Comparison of ENCODE assay signal across 11 cellular contexts in genomic region chr3:120177907-120178306, GRCh38.
DNase-seq lines count a peak whose midpoint lies in the region; ATAC-seq and TF ChIP-seq lines count a peak whose summit lies in the region.
"Had no signal": no experiment of that assay in that cellular context is flagged by ENCODE, and none has a peak within 500 bp of the region (broad histone marks: within the 10 kb centered on the region; RNA-seq: fewer than 3 reads in every experiment).

No MANE protein-coding gene starts in this region.

- no peak overlapping the region for H3K4me3 ChIP-seq in IMR-90 (ENCODE audit: insufficient read depth, low read depth, low read length)
- H3K4me3 ChIP-seq in left lung, result no peak overlapping the region
- no peak overlapping the region for H3K4me3 ChIP-seq in testis

- H2AK5ac ChIP-seq in IMR-90 (ENCODE audit: low read depth, low read length), result peak overlapping the region; percentile 93

- H2AFZ ChIP-seq in IMR-90 (replicated peaks; ENCODE audit: low read length, poor library complexity), result peak overlapping the region; percentile 87

- peak overlapping the region; percentile 89 for H4K91ac ChIP-seq in IMR-90 (ENCODE audit: insufficient read depth, low read depth, low read length)

- no peaks in the 10 kb centered on the region for H4K20me1 ChIP-seq in IMR-90 (ENCODE audit: insufficient read depth, low read length)

- H3K36me3 ChIP-seq in IMR-90 (ENCODE audit: control insufficient read depth, insufficient read depth, low read length) (no peaks in the 10 kb centered on the region), left lung (no peaks in the 10 kb centered on the region), testis (ENCODE audit: low read depth, missing control alignments) (no peaks in the 10 kb centered on the region)

- H2BK20ac ChIP-seq in IMR-90 (ENCODE audit: low read depth, low read length), result peak overlapping the region; percentile 100

- peak overlapping the region; percentile 96 for H3K18ac ChIP-seq in IMR-90 (ENCODE audit: low read depth, low read length)

- CTCF ChIA-PET in IMR-90 (lab: Yijun Ruan, JAX), result interaction anchor here (0.6 to 1.0 kb wide), 3 partner anchors 59 to 360 kb away, joined by 3 to 7 read pairs (median 4); no protein-coding TSS in a partner anchor

- intact Hi-C loops in IMR-90 (cut with micrococcal nuclease), result loop anchor here (1.0 kb wide), 1 partner anchor 85 kb away; no protein-coding TSS in a partner anchor
- intact Hi-C loops in left lung (cut with DNase I), result no loop called here
- intact Hi-C loops in testis (cut with DNase I; ENCODE audit: low total_unique reads), result no loop called here

- no CpG with 5 or more reads among the region's 2 CpGs for WGBS in IMR-90 (ENCODE audit: extremely low coverage in 2 of 2, insufficient read length in 1 of 2), 2 experiments
- 81 to 89% methylated on average over 2 of the region's 2 CpGs for whole genome bisulfite sequencing in testis, 2 donors

- no peak for TF ChIP-seq RAD21 in IMR-90 (IDR thresholded peaks at IDR 0.05; ENCODE audit: low read length)

- DNase-seq in CMK (ENCODE audit: low read depth) (peak; percentile 2), IMR-90 (no peak), SK-MEL-5 (ENCODE audit: low read depth, low spot score) (peak; percentile 33), left lung (peak in 1 of 2 donors; percentile 40), testis (no peak), occipital lobe (lab: John Stamatoyannopoulos, UW) (no peak)
- DNase-seq: activated CD8-positive, alpha-beta memory T cell treated with anti-CD3 and anti-CD28 coated beads for 24 hours; NCI-H1694 had no signal

- peak overlapping the region; percentile 98 for H3K14ac ChIP-seq in IMR-90 (replicated peaks; ENCODE audit: low read depth, low read length)

- H4K8ac ChIP-seq in IMR-90 (ENCODE audit: low read depth in 2 of 2, low read length in 2 of 2), result peak overlapping the region; percentile 91 to 96

- H3K4me2 ChIP-seq in IMR-90 (ENCODE audit: low read depth, low read length), result peak overlapping the region; percentile 5; the same call in 1 of the 2 replicates

- H2BK5ac ChIP-seq in IMR-90 (ENCODE audit: low read depth, low read length, poor library complexity, severe bottlenecking), result peak overlapping the region; percentile 88

- H3K56ac ChIP-seq in IMR-90 (ENCODE audit: extremely low read depth, insufficient read depth, low read length), result peak overlapping the region; percentile 83

- peak overlapping the region; percentile 96 for H3K23ac ChIP-seq in IMR-90 (ENCODE audit: low read depth, low read length)

- H3K4ac ChIP-seq in IMR-90 (ENCODE audit: low read depth, low read length), result peak overlapping the region; percentile 93

- ATAC-seq in IMR-90 (ENCODE audit: low read depth) (no peak), left lung (peak; percentile 56), GM18498 (IDR thresholded peaks at IDR 0.05; ENCODE audit: unreplicated experiment) (no peak), HG03378 (IDR thresholded peaks at IDR 0.05; ENCODE audit: unreplicated experiment) (no peak)
- ATAC-seq: HCT116 had no signal

- dilution Hi-C loops in IMR-90 (cut with HindIII; ENCODE audit: low sequenced_read_pairs, unreplicated experiment), result no loop called here

- H3K27ac ChIP-seq in IMR-90 (ENCODE audit: insufficient read depth, low read length) (peak overlapping the region; percentile 99), left lung (peak overlapping the region in 1 of 2 donors; percentile 10), testis (no peak overlapping the region)

- H3K27me3 ChIP-seq in IMR-90 (ENCODE audit: control insufficient read depth, insufficient read depth, low read length) (no peaks in the 10 kb centered on the region), left lung (no peaks in the 10 kb centered on the region), testis (no peaks in the 10 kb centered on the region)

- H2BK120ac ChIP-seq in IMR-90 (ENCODE audit: low read depth, low read length), result peak overlapping the region; percentile 99

- peak overlapping the region; percentile 51; the same call in 1 of the 2 replicates for H3K9ac ChIP-seq in IMR-90 (ENCODE audit: low read depth, low read length)

- TF ChIP-seq CTCF in IMR-90 (conservative IDR thresholded peaks at IDR 0.05; ENCODE audit: low read depth, low read length) (no peak), left lung (IDR thresholded peaks at IDR 0.05) (no peak), testis (IDR thresholded peaks at IDR 0.05) (no peak)

- in situ Hi-C loops in IMR-90 (cut with MboI; ENCODE audit: low sequenced_read_pairs), result no loop called here
- in situ Hi-C loops in SK-MEL-5 (cut with HindIII; ENCODE audit: low pct_unique_long_range_greater_than_20kb, low sequenced_read_pairs), result no loop called here

- H3K4me1 ChIP-seq in IMR-90 (ENCODE audit: control insufficient read depth, insufficient read depth, low read length), result peaks cover 12% of the 10 kb centered on the region
- H3K4me1 ChIP-seq in left lung, result peaks cover 4 to 10% of the 10 kb centered on the region in 2 donors
- no peaks in the 10 kb centered on the region for H3K4me1 ChIP-seq in testis

- H2AK9ac ChIP-seq in IMR-90 (replicated peaks; ENCODE audit: low read depth, low read length, poor library complexity), result no peak overlapping the region

- peak overlapping the region; percentile 98 for H2BK15ac ChIP-seq in IMR-90 (ENCODE audit: low read depth, low read length)

- BruUV-seq in IMR-90 (replicated peaks; lab: Mats Ljungman, UMichigan), result no TSS peak

- H3K79me1 ChIP-seq in IMR-90 (ENCODE audit: low read depth in 1 of 2, low read length in 2 of 2), result peaks cover 0 to 9% of the 10 kb centered on the region in 2 experiments; a peak in 2 of 4 replicates

- POLR2A ChIA-PET in IMR-90 (lab: Charles Lee; ENCODE audit: unreplicated experiment), result interaction anchor here (1.8 kb wide), 1 partner anchor 82 kb away, joined by 11 read pairs; no protein-coding TSS in a partner anchor

- TF ChIP-seq POLR2A in IMR-90 (IDR thresholded peaks at IDR 0.05; ENCODE audit: low read depth, low read length) (no peak), testis (IDR thresholded peaks at IDR 0.05) (no peak)

- H4K5ac ChIP-seq in IMR-90 (ENCODE audit: low read depth, low read length), result peak overlapping the region; percentile 98

- peaks cover 9% of the 10 kb centered on the region for H3K9me1 ChIP-seq in IMR-90 (ENCODE audit: insufficient read depth, low read length)

- H3K9me3 ChIP-seq in IMR-90 (ENCODE audit: control insufficient read depth, insufficient read depth, low read length) (no peaks in the 10 kb centered on the region), left lung (no peaks in the 10 kb centered on the region), testis (no peaks in the 10 kb centered on the region)

TF ChIP-seq in IMR-90, 13 proteins besides CTCF, POLR2A, EP300 and RAD21:
- TF ChIP-seq RFX5 (IDR thresholded peaks at IDR 0.05; ENCODE audit: low read depth, low read length), result no peak
- no peak for TF ChIP-seq NFE2L2 (IDR thresholded peaks at IDR 0.05; ENCODE audit: low read depth, low read length)
- TF ChIP-seq ELK1 (IDR thresholded peaks at IDR 0.05; ENCODE audit: borderline replicate concordance, low read depth, low read length), result no peak
- no peak for TF ChIP-seq FOS (IDR thresholded peaks at IDR 0.05; ENCODE audit: low read depth, low read length)
- TF ChIP-seq MXI1 (IDR thresholded peaks at IDR 0.05; ENCODE audit: borderline replicate concordance, low read depth, low read length), result no peak
- TF ChIP-seq RCOR1 (IDR thresholded peaks at IDR 0.05; ENCODE audit: insufficient replicate concordance, low read length), result no peak
- TF ChIP-seq BHLHE40 (IDR thresholded peaks at IDR 0.05; ENCODE audit: low read depth, low read length), result no peak
- no peak for TF ChIP-seq CEBPB (IDR thresholded peaks at IDR 0.05; ENCODE audit: low read depth, low read length)
- no peak for TF ChIP-seq MAZ (IDR thresholded peaks at IDR 0.05; ENCODE audit: borderline replicate concordance, low read depth, low read length)
- TF ChIP-seq CHD1 (IDR thresholded peaks at IDR 0.05; ENCODE audit: low read depth, low read length), result no peak
- no peak for TF ChIP-seq USF2 (IDR thresholded peaks at IDR 0.05; ENCODE audit: low read depth, low read length)
- TF ChIP-seq MAFK (IDR thresholded peaks at IDR 0.05; ENCODE audit: low read depth, low read length), result no peak
- TF ChIP-seq SMC3 (IDR thresholded peaks at IDR 0.05; ENCODE audit: low read depth, low read length), result no peak

Comparison
In these comparisons a context has a peak if more than half of its experiments do, and no peak if none do; other contexts are left out.
1. DNase-seq: peak in CMK (single experiment) and SK-MEL-5 (single experiment); none in IMR-90 (single experiment), testis (single experiment) and occipital lobe (single experiment).